ENCODE assay signal across 8 cellular contexts in genomic region chr14:96504353-96504752, GRCh38. TPM values are rescaled to one million over a fixed set of nuclear protein-coding genes. Genes with fewer than 3 reads are reported as not detected.
DNase-seq lines count a peak whose midpoint lies in the region; ATAC-seq and TF ChIP-seq lines count a peak whose summit lies in the region.
"Not testable (repeated sequence)": the region's sequence is repeated elsewhere in the genome, so short reads cannot be mapped to it uniquely, and the experiment has no call there.

No MANE protein-coding gene starts in this region.

- POLR2A ChIA-PET in CD4-positive, alpha-beta T cell (lab: Charles Lee), result not testable (repeated sequence)

- CTCF ChIA-PET in CD4-positive, alpha-beta T cell (lab: Charles Lee), result not testable (repeated sequence)

- H3K27me3 Mint-ChIP-seq in CD4-positive, alpha-beta T cell; IgD-negative memory B cell; activated naive CD4-positive, alpha-beta T cell treated with anti-CD3 and anti-CD28 coated beads, Interleukin-2, amount 50 U/mL, for 24 hours: not testable (repeated sequence)

- H3K9me3 Mint-ChIP-seq in CD4-positive, alpha-beta T cell; IgD-negative memory B cell; activated naive CD4-positive, alpha-beta T cell treated with anti-CD3 and anti-CD28 coated beads, Interleukin-2, amount 50 U/mL, for 24 hours: not testable (repeated sequence)

- not testable (repeated sequence) for TF ChIP-seq CTCF in CD4-positive, alpha-beta T cell (IDR thresholded peaks at IDR 0.05); VCaP (conservative IDR thresholded peaks at IDR 0.05); hepatocyte (IDR thresholded peaks at IDR 0.05; ENCODE audit: poor library complexity); neural cell (IDR thresholded peaks at IDR 0.05; ENCODE audit: poor library complexity, severe bottlenecking); stomach (IDR thresholded peaks at IDR 0.05)

- not testable (repeated sequence) for H3K9me3 ChIP-seq in CD4-positive, alpha-beta T cell (ENCODE audit: control insufficient read depth, low read length); duodenal mucosa (ENCODE audit: control insufficient read depth in 1 of 2, low read length in 2 of 2); hepatocyte (ENCODE audit: low read depth); neural cell (ENCODE audit: low read length); stomach

- not testable (repeated sequence) for H3K27me3 ChIP-seq in CD4-positive, alpha-beta T cell (ENCODE audit: control insufficient read depth, insufficient read depth, low read length); duodenal mucosa (ENCODE audit: control insufficient read depth in 1 of 2, insufficient read depth in 2 of 2, low read length in 2 of 2); hepatocyte; neural cell (ENCODE audit: insufficient read depth, low read depth, low read length); stomach

- H3K27ac Mint-ChIP-seq in CD4-positive, alpha-beta T cell, result peak overlapping the region; percentile 87
- H3K27ac Mint-ChIP-seq in IgD-negative memory B cell, result peak overlapping the region; percentile 59 to 99 (median 85)
- peak overlapping the region; percentile 8 for H3K27ac Mint-ChIP-seq in activated naive CD4-positive, alpha-beta T cell treated with anti-CD3 and anti-CD28 coated beads, Interleukin-2, amount 50 U/mL, for 24 hours

- peak overlapping the region; percentile 90 for H3K4me2 ChIP-seq in hepatocyte
- H3K4me2 ChIP-seq in neural cell (ENCODE audit: low read length), result peak overlapping the region; percentile 75

- not testable (repeated sequence) for H3K27ac ChIP-seq in CD4-positive, alpha-beta T cell (ENCODE audit: low read depth, low read length); duodenal mucosa (ENCODE audit: low read depth, low read length); neural cell (ENCODE audit: low read length); stomach
- H3K27ac ChIP-seq in VCaP (peak overlapping the region; percentile 96; the same call in 1 of the 2 replicates), hepatocyte (peak overlapping the region; percentile 97)

- TF ChIP-seq POLR2A in stomach (IDR thresholded peaks at IDR 0.05), result not testable (repeated sequence)

- TF ChIP-seq EP300 in neural cell (conservative IDR thresholded peaks at IDR 0.05; ENCODE audit: poor library complexity, severe bottlenecking); stomach (IDR thresholded peaks at IDR 0.05): not testable (repeated sequence)

- not testable (repeated sequence) for H3K9ac ChIP-seq in duodenal mucosa (ENCODE audit: low read depth in 1 of 2, low read length in 2 of 2); neural cell (ENCODE audit: low read length)

- not testable (repeated sequence) for DNase-seq in CD4-positive, alpha-beta T cell; hepatocyte (ENCODE audit: low spot score); stomach

- H3K79me2 ChIP-seq in hepatocyte, result peaks cover 76% of the 10 kb centered on the region
- peaks cover 68% of the 10 kb centered on the region for H3K79me2 ChIP-seq in neural cell (replicated peaks; ENCODE audit: insufficient read depth, low read length)

- H3K4me3 Mint-ChIP-seq in CD4-positive, alpha-beta T cell, result peak overlapping the region; percentile 97
- H3K4me3 Mint-ChIP-seq in IgD-negative memory B cell, result peak overlapping the region; percentile 90 to 98 (median 98)
- peak overlapping the region; percentile 100 for H3K4me3 Mint-ChIP-seq in activated naive CD4-positive, alpha-beta T cell treated with anti-CD3 and anti-CD28 coated beads, Interleukin-2, amount 50 U/mL, for 24 hours

- not testable (repeated sequence) for H3F3A ChIP-seq in neural cell (ENCODE audit: insufficient read depth, low read length, poor library complexity, severe bottlenecking)

- not testable (repeated sequence) for H3K9me2 ChIP-seq in hepatocyte (replicated peaks; ENCODE audit: insufficient read depth); neural cell (ENCODE audit: insufficient read depth, low read length)

- H4K20me1 ChIP-seq in hepatocyte (ENCODE audit: insufficient read depth, poor library complexity, severe bottlenecking), result peaks cover 65% of the 10 kb centered on the region
- H4K20me1 ChIP-seq in neural cell (ENCODE audit: insufficient read depth), result not testable (repeated sequence)

- not testable (repeated sequence) for H3K36me3 ChIP-seq in duodenal mucosa (ENCODE audit: control insufficient read depth in 1 of 2, insufficient read depth in 2 of 2, low read length in 2 of 2); hepatocyte (replicated peaks; ENCODE audit: insufficient read depth, low read depth); neural cell (ENCODE audit: insufficient read depth, low read length); stomach

- H2AFZ ChIP-seq in hepatocyte; neural cell (ENCODE audit: low read depth, low read length): not testable (repeated sequence)

- H3K4me3 ChIP-seq in duodenal mucosa (ENCODE audit: low read depth in 1 of 2, low read length in 2 of 2) (peak overlapping the region; percentile 24 to 95), hepatocyte (peak overlapping the region; percentile 100), neural cell (ENCODE audit: low read length) (peak overlapping the region; percentile 89), stomach (peak overlapping the region in 3 of 4 donors; percentile 82 to 97 (median 91))

- not testable (repeated sequence) for ATAC-seq in CD4-positive, alpha-beta T cell (ENCODE audit: poor library complexity)

- 96% methylated on average over 12 of the region's 12 CpGs for WGBS in hepatocyte (ENCODE audit: low lambda C conversion rate, missing lambda C conversion rate)
- 92 to 96% (median 95%) methylated on average over 12 of the region's 12 CpGs for WGBS in stomach, 5 donors

- peaks cover 63% of the 10 kb centered on the region for H3K4me1 Mint-ChIP-seq in CD4-positive, alpha-beta T cell (ENCODE audit: low read depth)
- peaks cover 43 to 57% (median 55%) of the 10 kb centered on the region in 3 donors for H3K4me1 Mint-ChIP-seq in IgD-negative memory B cell
- H3K4me1 Mint-ChIP-seq in activated naive CD4-positive, alpha-beta T cell treated with anti-CD3 and anti-CD28 coated beads, Interleukin-2, amount 50 U/mL, for 24 hours, result peaks cover 62% of the 10 kb centered on the region

- peaks cover 43% of the 10 kb centered on the region for H3K36me3 Mint-ChIP-seq in CD4-positive, alpha-beta T cell (ENCODE audit: low read depth)
- H3K36me3 Mint-ChIP-seq in IgD-negative memory B cell, result not testable (repeated sequence)
- peaks cover 15% of the 10 kb centered on the region for H3K36me3 Mint-ChIP-seq in activated naive CD4-positive, alpha-beta T cell treated with anti-CD3 and anti-CD28 coated beads, Interleukin-2, amount 50 U/mL, for 24 hours

- TF ChIP-seq RAD21 in neural cell (conservative IDR thresholded peaks at IDR 0.05), result not testable (repeated sequence)

- H3K4me1 ChIP-seq in duodenal mucosa (ENCODE audit: control insufficient read depth in 1 of 2, insufficient read depth in 2 of 2, low read length in 2 of 2) (peaks cover 32 to 37% of the 10 kb centered on the region in 2 donors), hepatocyte (ENCODE audit: insufficient read depth) (peaks cover 20% of the 10 kb centered on the region), stomach (peaks cover 39 to 70% (median 58%) of the 10 kb centered on the region in 4 donors)

- intact Hi-C loops in CD4-positive, alpha-beta T cell (cut with DNase I, micrococcal nuclease), result loop anchor here in 1 of 2 experiments (10.0 kb wide), 1 partner anchor 140 kb away; the partner anchor contains the start of genes ATG2B and GSKIP
- intact Hi-C loops in stomach (cut with DNase I; ENCODE audit: low total_unique reads), result not testable (repeated sequence)

RNA-seq across cellular contexts. Expression of gene PAPOLA, which starts 2.2 kb away (rescaled TPM):
- 100 to 1,000 TPM; 140 to 148 TPM for total RNA-seq in CD4-positive, alpha-beta T cell
- polyA plus RNA-seq in IgD-negative memory B cell, result 95.1 TPM
- total RNA-seq in hepatocyte, result 149 and 151 TPM in 2 replicates
- 91.9 and 97.7 TPM in 2 replicates for polyA plus RNA-seq in hepatocyte
- 150 and 153 TPM in 2 replicates for polyA plus RNA-seq in neural cell
- 279 and 327 TPM in 2 replicates for polyA minus RNA-seq in neural cell
- 100 to 1,000 TPM in 4 of 5 donors, 10 to 100 TPM in 1; 85.2 to 317 (median 170) TPM for total RNA-seq in stomach
- 100 to 1,000 TPM in 1 of 3 donors, 10 to 100 TPM in 2; 60.9 to 101 (median 65.2) TPM for polyA plus RNA-seq in stomach

Comparison
In these comparisons a context has a peak if more than half of its experiments do, and no peak if none do; other contexts are left out.
1. H3K27ac Mint-ChIP-seq: peak in every context shown above with its lines; median percentile 87 in CD4-positive, alpha-beta T cell; 85 in IgD-negative memory B cell; 8 in activated naive CD4-positive, alpha-beta T cell treated with anti-CD3 and anti-CD28 coated beads, Interleukin-2, amount 50 U/mL, for 24 hours.